Comparison of ENCODE assay signal across 28 cellular contexts in genomic region chr1:32867151-32867550, GRCh38. TPM values are rescaled to one million over a fixed set of nuclear protein-coding genes. Genes with fewer than 3 reads are reported as not detected.
"Had no signal": no experiment of that assay in that cellular context is flagged by ENCODE, and none has a peak within 500 bp of the region (broad histone marks: within the 10 kb centered on the region; RNA-seq: fewer than 3 reads in every experiment).

No MANE protein-coding gene starts in this region.

- H3K9me3 ChIP-seq: left lung, mucosa of descending colon, prostate gland, right atrium auricular region, thyroid gland, vagina had no signal

- DNase-seq: dermis blood vessel endothelial cell; effector memory CD4-positive, alpha-beta T cell; erythroblast; kidney; left lung; mesenchymal stem cell; mucosa of descending colon; naive B cell; nucleus accumbens; stimulated activated CD4-positive, alpha-beta T cell treated with anti-CD3 and anti-CD28 coated beads, Interleukin-12 subunit alpha, Interleukin-12 subunit beta, amount 100 ng/mL, for 4 hours; stimulated activated CD4-positive, alpha-beta T cell treated with anti-CD3 and anti-CD28 coated beads, Interleukin-1b, Interleukin-23, amount 100 ng/mL, for 48 hours; stimulated activated CD4-positive, alpha-beta T cell treated with anti-CD3 and anti-CD28 coated beads, Interleukin-4, amount 100 ng/mL, for 24 hours; thyroid gland; trophoblast cell had no signal

- H2AFZ ChIP-seq: hepatocyte had no signal

- H3K4me3 ChIP-seq: coronary artery, hepatocyte, left lung, mucosa of descending colon, prostate gland, right atrium auricular region, smooth muscle cell, thyroid gland, vagina had no signal

- H3K27ac Mint-ChIP-seq: stimulated activated memory B cell treated with anti-CD40 and anti-IgM and Interleukin-4, amounts not matched to agents 10 μg/mL and 1 μg/mL and 100 μg/mL, for 72 hours; stimulated activated naive CD8-positive, alpha-beta T cell treated with anti-CD3 and anti-CD28 coated beads, Interleukin-15, Interleukin-2, amounts not matched to agents 100 ng/mL and 50 ng/mL, for 24 hours had no signal

- H3K79me2 ChIP-seq: hepatocyte had no signal

- H3K4me3 Mint-ChIP-seq: mesothelial cell of epicardium; naive B cell; natural killer cell treated with Interleukin-12 subunit alpha and Interleukin-12 subunit beta and Interleukin-15 and Interleukin-18, amount 100 ng/mL, for 72 hours; stimulated activated memory B cell treated with anti-CD40 and anti-IgM and Interleukin-4, amounts not matched to agents 10 μg/mL and 1 μg/mL and 100 μg/mL, for 72 hours; stimulated activated naive CD8-positive, alpha-beta T cell treated with anti-CD3 and anti-CD28 coated beads, Interleukin-15, Interleukin-2, amounts not matched to agents 100 ng/mL and 50 ng/mL, for 24 hours had no signal

- H3K9me3 Mint-ChIP-seq: mesothelial cell of epicardium; naive B cell; natural killer cell treated with Interleukin-12 subunit alpha and Interleukin-12 subunit beta and Interleukin-15 and Interleukin-18, amount 100 ng/mL, for 72 hours; stimulated activated memory B cell treated with anti-CD40 and anti-IgM and Interleukin-4, amounts not matched to agents 10 μg/mL and 1 μg/mL and 100 μg/mL, for 72 hours; stimulated activated naive CD8-positive, alpha-beta T cell treated with anti-CD3 and anti-CD28 coated beads, Interleukin-15, Interleukin-2, amounts not matched to agents 100 ng/mL and 50 ng/mL, for 24 hours had no signal

- ATAC-seq: left lung; mucosa of descending colon; natural killer cell treated with Interleukin-12 subunit alpha and Interleukin-12 subunit beta and Interleukin-15 and Interleukin-18, amount 100 ng/mL, for 72 hours; sciatic nerve; stimulated activated memory B cell treated with anti-CD40 and anti-IgM and Interleukin-4, amounts not matched to agents 10 μg/mL and 1 μg/mL and 100 μg/mL, for 72 hours had no signal

- H3K36me3 ChIP-seq: prostate gland, thyroid gland had no signal

- H3K36me3 Mint-ChIP-seq: natural killer cell treated with Interleukin-12 subunit alpha and Interleukin-12 subunit beta and Interleukin-15 and Interleukin-18, amount 100 ng/mL, for 72 hours had no signal

- H3K4me2 ChIP-seq: hepatocyte, smooth muscle cell had no signal

- H3K27me3 ChIP-seq: right atrium auricular region, thyroid gland, vagina had no signal

- H3K27ac ChIP-seq: hepatocyte, left lung, prostate gland, right atrium auricular region, thyroid gland, vagina had no signal

RNA-seq across cellular contexts. Expression of gene FNDC5, which starts 3.6 kb away (rescaled TPM):
- total RNA-seq: natural killer cell treated with Interleukin-12 subunit alpha and Interleukin-12 subunit beta and Interleukin-15 and Interleukin-18, amount 100 ng/mL, for 72 hours; smooth muscle cell had no signal

RNA-seq across cellular contexts. Expression of gene HPCA, which starts 19.1 kb away (rescaled TPM):
- total RNA-seq: dermis blood vessel endothelial cell, fibroblast of villous mesenchyme, hepatocyte, lung microvascular endothelial cell, osteocyte, right atrium auricular region, smooth muscle cell, thyroid gland, vagina had no signal
